ENCODE assay signal across 8 cellular contexts in the genomic region with DNA sequence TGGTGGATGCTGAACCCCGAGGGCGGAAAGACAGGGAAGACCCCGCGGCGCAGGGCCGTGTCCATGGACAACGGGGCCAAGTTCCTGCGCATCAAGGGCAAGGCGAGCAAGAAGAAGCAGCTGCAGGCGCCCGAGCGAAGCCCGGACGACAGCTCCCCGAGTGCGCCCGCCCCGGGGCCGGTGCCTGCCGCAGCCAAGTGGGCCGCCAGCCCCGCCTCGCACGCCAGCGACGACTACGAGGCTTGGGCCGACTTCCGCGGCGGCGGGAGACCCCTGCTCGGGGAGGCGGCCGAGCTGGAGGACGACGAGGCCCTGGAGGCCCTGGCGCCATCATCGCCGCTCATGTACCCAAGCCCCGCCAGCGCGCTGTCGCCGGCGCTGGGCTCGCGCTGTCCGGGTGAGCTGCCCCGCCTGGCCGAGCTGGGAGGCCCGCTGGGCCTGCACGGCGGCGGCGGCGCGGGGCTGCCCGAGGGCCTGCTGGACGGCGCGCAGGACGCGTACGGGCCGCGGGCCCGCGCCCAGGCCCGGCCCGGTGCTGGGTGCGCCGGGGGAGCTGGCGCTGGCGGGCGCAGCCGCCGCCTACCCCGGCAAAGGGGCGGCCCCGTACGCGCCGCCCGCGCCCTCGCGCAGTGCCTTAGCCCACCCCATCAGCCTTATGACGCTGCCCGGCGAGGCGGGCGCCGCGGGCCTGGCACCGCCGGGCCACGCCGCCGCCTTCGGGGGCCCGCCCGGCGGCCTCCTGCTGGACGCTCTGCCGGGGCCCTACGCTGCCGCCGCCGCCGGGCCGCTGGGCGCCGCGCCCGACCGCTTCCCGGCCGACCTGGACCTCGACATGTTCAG. TPM values are rescaled to one million over a fixed set of nuclear protein-coding genes. Genes with fewer than 3 reads are reported as not detected.
DNase-seq lines count a peak whose midpoint lies in the region; FAIRE-seq and TF ChIP-seq lines count a peak whose summit lies in the region.

No MANE protein-coding gene starts in this region.

- no peaks in the 10 kb centered on the region for H3K9me3 ChIP-seq in BLaER1 treated with 17β-estradiol and CSF1 and Interleukin-3, amounts not matched to agents 10 nM and 100 nM (replicated peaks in 1 of 11)
- no peaks in the 10 kb centered on the region for H3K9me3 ChIP-seq in astrocyte (ENCODE audit: insufficient read depth, low read depth, low read length)

- no peak for FAIRE-seq in astrocyte (lab: Jason Lieb, UNC)

- H2AFZ ChIP-seq in astrocyte (ENCODE audit: low read depth, low read length), result peak overlapping the region; percentile 86

- H3K4me3 ChIP-seq in BLaER1 treated with 17β-estradiol and CSF1 and Interleukin-3, amounts not matched to agents 10 nM and 100 nM, result peak overlapping the region; percentile 49 to 72 (median 61)
- H3K4me3 ChIP-seq in astrocyte (ENCODE audit: insufficient read depth, low read depth, low read length), result peak overlapping the region; percentile 37
- H3K4me3 ChIP-seq in iPS-11a (ENCODE audit: low read depth, low read length), result peak overlapping the region; percentile 39
- H3K4me3 ChIP-seq in skin epidermis, result peak overlapping the region; percentile 23 to 52 (median 41)

- in situ Hi-C loops in G401 (cut with HindIII; ENCODE audit: low sequenced_read_pairs), result no loop called here

- H3K4me1 ChIP-seq in BLaER1 treated with 17β-estradiol and CSF1 and Interleukin-3, amounts not matched to agents 10 nM and 100 nM, result peaks cover 34 to 72% (median 71%) of the 10 kb centered on the region in 10 experiments
- no peaks in the 10 kb centered on the region for H3K4me1 ChIP-seq in astrocyte (ENCODE audit: insufficient read depth, low read length)

- peak overlapping the region; percentile 69 for H3K4me3 Mint-ChIP-seq in astrocyte (ENCODE audit: unreplicated experiment)

- H3K36me3 Mint-ChIP-seq in astrocyte (ENCODE audit: low read depth, unreplicated experiment), result peaks cover 3% of the 10 kb centered on the region

- H3K27me3 ChIP-seq in BLaER1 treated with 17β-estradiol and CSF1 and Interleukin-3, amounts not matched to agents 10 nM and 100 nM, result peaks cover 64 to 84% (median 72%) of the 10 kb centered on the region in 11 experiments
- peaks cover 34% of the 10 kb centered on the region for H3K27me3 ChIP-seq in astrocyte (ENCODE audit: insufficient read depth, low read length)

- H3K4me2 ChIP-seq in BLaER1 treated with 17β-estradiol and CSF1 and Interleukin-3, amounts not matched to agents 10 nM and 100 nM, result peak overlapping the region; percentile 83 to 97 (median 91)
- H3K4me2 ChIP-seq in astrocyte (ENCODE audit: low read length), result peak overlapping the region; percentile 77

- H3K9me3 Mint-ChIP-seq in astrocyte (ENCODE audit: unreplicated experiment), result peaks cover 2% of the 10 kb centered on the region

- no peaks in the 10 kb centered on the region for H3K79me2 ChIP-seq in astrocyte (ENCODE audit: insufficient read depth, low read length)

- no peak overlapping the region for H3K27ac Mint-ChIP-seq in astrocyte (ENCODE audit: unreplicated experiment)

- peak overlapping the region; percentile 53 to 76 (median 71); a peak in 21 of 22 replicates for H3K9ac ChIP-seq in BLaER1 treated with 17β-estradiol and CSF1 and Interleukin-3, amounts not matched to agents 10 nM and 100 nM
- peak overlapping the region; percentile 61 for H3K9ac ChIP-seq in astrocyte (ENCODE audit: low read length)

- peaks cover 71% of the 10 kb centered on the region for H3K27me3 Mint-ChIP-seq in astrocyte (ENCODE audit: low read depth, unreplicated experiment)

- peak overlapping the region in 9 of 11 experiments; percentile 45 to 69 (median 60); a peak in 16 of 22 replicates for H3K27ac ChIP-seq in BLaER1 treated with 17β-estradiol and CSF1 and Interleukin-3, amounts not matched to agents 10 nM and 100 nM
- H3K27ac ChIP-seq in astrocyte (ENCODE audit: low read depth, low read length) (no peak overlapping the region), skin epidermis (peak overlapping the region in 18 of 21 experiments; percentile 59 to 97 (median 77)), substantia nigra (ENCODE audit: low read depth, low read length, poor library complexity, severe bottlenecking) (no peak overlapping the region)

- DNase-seq in NCI-H1105 (lab: John Stamatoyannopoulos, UW) (peak; percentile 57), astrocyte (ENCODE audit: low read depth) (no peak), SIG-M5 (lab: John Stamatoyannopoulos, UW) (no peak), G401 (ENCODE audit: low spot score) (no peak), substantia nigra (lab: John Stamatoyannopoulos, UW) (no peak)

- TF ChIP-seq CTCF in astrocyte (IDR thresholded peaks at IDR 0.05; ENCODE audit: insufficient read depth, low read depth, low read length), result no peak

- no peaks in the 10 kb centered on the region for H3K36me3 ChIP-seq in BLaER1 treated with 17β-estradiol and CSF1 and Interleukin-3, amounts not matched to agents 10 nM and 100 nM
- H3K36me3 ChIP-seq in astrocyte (ENCODE audit: insufficient read depth, low read length), result no peaks in the 10 kb centered on the region

- peaks cover 0 to 87% (median 28%) of the 10 kb centered on the region in 11 experiments; a peak in 13 of 22 replicates for H4K20me1 ChIP-seq in BLaER1 treated with 17β-estradiol and CSF1 and Interleukin-3, amounts not matched to agents 10 nM and 100 nM
- no peaks in the 10 kb centered on the region for H4K20me1 ChIP-seq in astrocyte (ENCODE audit: insufficient read depth, low read length)

- H3K4me1 Mint-ChIP-seq in astrocyte (ENCODE audit: low read depth, unreplicated experiment), result peaks cover 3% of the 10 kb centered on the region

RNA-seq across cellular contexts. Expression of a gene that starts 20.7 kb away (rescaled TPM):
- 1.2 TPM in 2 replicates for total RNA-seq in astrocyte
- 0.51 and 1.5 TPM in 2 replicates for total RNA-seq in G401 (2014; rRNA removed; shearing (Covaris generic))

Comparison
In these comparisons a context has a peak if more than half of its experiments do, and no peak if none do; other contexts are left out.
1. H3K27ac ChIP-seq: peak in BLaER1 treated with 17β-estradiol and CSF1 and Interleukin-3, amounts not matched to agents 10 nM and 100 nM (9 of 11) and skin epidermis (18 of 21); none in astrocyte (single experiment) and substantia nigra (single experiment).
2. Peak in every context shown above with its lines, with median percentiles within 50 percentile points of each other: H3K4me3 ChIP-seq.